In genomic region chr5:90409318-90410177, GRCh38 we compare ENCODE assay signal across 1 cellular context.
TF ChIP-seq lines count a peak whose summit lies in the region.

TSS of gene CETN3 (minus strand) at chr5:90409756. CDS start at chr5:90409661, 95 bp downstream.

TF ChIP-seq in K562, 482 proteins besides CTCF, POLR2A, EP300 and RAD21 (continued from another document and continues in another):
- TF ChIP-seq CREM (IDR thresholded peaks at IDR 0.05; ENCODE audit: low read depth) (peak; percentile 49), NCOR1 (IDR thresholded peaks at IDR 0.05) (peak; percentile 48; the same call in 1 of the 2 replicates), HCFC1 (IDR thresholded peaks at IDR 0.05; ENCODE audit: low read depth, low read length) (peak; percentile 41; the same call in 1 of the 2 replicates), SRSF7 (optimal IDR thresholded peaks at IDR 0.05; ENCODE audit: low read depth, low read length) (no peak), EHMT2 (IDR thresholded peaks at IDR 0.05) (peak; percentile 56; the same call in 1 of the 2 replicates), MLLT1 (IDR thresholded peaks at IDR 0.05) (peak; percentile 61 to 71; a peak in 3 of 4 replicates), THAP12 (CRISPR knock-in tag; IDR thresholded peaks at IDR 0.05) (peak; percentile 56; the same call in 1 of the 2 replicates), HOMEZ (CRISPR knock-in tag; IDR thresholded peaks at IDR 0.05) (no peak), DNMT1 (IDR thresholded peaks at IDR 0.05) (no peak), GMEB1 (CRISPR knock-in tag; IDR thresholded peaks at IDR 0.05) (no peak), U2AF2 (optimal IDR thresholded peaks at IDR 0.05; ENCODE audit: low read depth, low read length) (no peak), PTTG1 (tag; IDR thresholded peaks at IDR 0.05; ENCODE audit: low read depth) (no peak), MAFF (IDR thresholded peaks at IDR 0.05; ENCODE audit: low read length) (0 out of 2 replicates have a peak, but pooled peaks have one; percentile 0), E2F5 (CRISPR knock-in tag; IDR thresholded peaks at IDR 0.05) (0 out of 2 replicates have a peak, but pooled peaks have one; percentile 14), TRIM25 (IDR thresholded peaks at IDR 0.05; ENCODE audit: borderline replicate concordance) (no peak), ZNF57 (CRISPR knock-in tag; IDR thresholded peaks at IDR 0.05) (0 out of 2 replicates have a peak, but pooled peaks have one; percentile 59), HDAC8 (tag; IDR thresholded peaks at IDR 0.05) (peak; percentile 71; the same call in 1 of the 2 replicates), LEF1 (IDR thresholded peaks at IDR 0.05) (no peak), ZNF212 (CRISPR knock-in tag; IDR thresholded peaks at IDR 0.05) (no peak), ILK (tag; IDR thresholded peaks at IDR 0.05; ENCODE audit: borderline replicate concordance, low read depth) (no peak), RFX7 (CRISPR knock-in tag; IDR thresholded peaks at IDR 0.05) (no peak), ZNF398 (CRISPR knock-in tag; IDR thresholded peaks at IDR 0.05) (no peak), ZNF589 (CRISPR knock-in tag; IDR thresholded peaks at IDR 0.05; ENCODE audit: low read depth) (no peak), ZNF354B (CRISPR knock-in tag; IDR thresholded peaks at IDR 0.05) (no peak), ZFP30 (CRISPR knock-in tag; IDR thresholded peaks at IDR 0.05; ENCODE audit: borderline replicate concordance) (no peak), ZNF512 (tag; IDR thresholded peaks at IDR 0.05) (no peak), HNRNPUL1 (IDR thresholded peaks at IDR 0.05; ENCODE audit: low read length) (no peak), MECOM (CRISPR knock-in tag; IDR thresholded peaks at IDR 0.05) (no peak), OTX1 (CRISPR knock-in tag; IDR thresholded peaks at IDR 0.05) (peak; percentile 94), ZNF41 (CRISPR knock-in tag; conservative IDR thresholded peaks at IDR 0.05) (peak; percentile 56; the same call in 1 of the 2 replicates), POLR2B (IDR thresholded peaks at IDR 0.05; ENCODE audit: low read depth, partially characterized antibody) (peak; percentile 92), NELFE (IDR thresholded peaks at IDR 0.05; ENCODE audit: insufficient read depth, insufficient read length) (peak; percentile 60), ZNF764 (CRISPR knock-in tag; IDR thresholded peaks at IDR 0.05; ENCODE audit: low read depth) (no peak), MYC (IDR thresholded peaks at IDR 0.05; ENCODE audit: low read depth, low read length) (peak; percentile 68), MYC (CRISPR knock-in tag; IDR thresholded peaks at IDR 0.05; ENCODE audit: borderline replicate concordance, low read depth) (peak; percentile 78; the same call in 1 of the 2 replicates), ZNF3 (CRISPR knock-in tag; IDR thresholded peaks at IDR 0.05) (no peak), HDAC1 (IDR thresholded peaks at IDR 0.05) (peak; percentile 47 to 49; a peak in 2 of 4 replicates), ERF (CRISPR knock-in tag; IDR thresholded peaks at IDR 0.05) (peak; percentile 89; the same call in 1 of the 2 replicates), ELF2 (CRISPR knock-in tag; IDR thresholded peaks at IDR 0.05) (no peak; the same call in 1 of the 2 replicates), SREBF2 (CRISPR knock-in tag; IDR thresholded peaks at IDR 0.05) (no peak), ELK1 (CRISPR knock-in tag; IDR thresholded peaks at IDR 0.05) (no peak), RBM22 (IDR thresholded peaks at IDR 0.05; ENCODE audit: low read depth, low read length, poor library complexity, severe bottlenecking) (no peak), ZNF551 (CRISPR knock-in tag; IDR thresholded peaks at IDR 0.05) (no peak), CREBBP (IDR thresholded peaks at IDR 0.05; ENCODE audit: low read depth, low read length) (no peak), HES1 (IDR thresholded peaks at IDR 0.05; ENCODE audit: low read depth) (no peak), ZNF785 (CRISPR knock-in tag; IDR thresholded peaks at IDR 0.05) (no peak)
